In genomic region chr6:97186416-97186999, GRCh38 we compare ENCODE assay signal across 8 cellular contexts.
DNase-seq lines count a peak whose midpoint lies in the region; ATAC-seq and TF ChIP-seq lines count a peak whose summit lies in the region.

No MANE protein-coding gene starts in this region.

- H3K4me3 ChIP-seq in naive thymus-derived CD4-positive, alpha-beta T cell (ENCODE audit: low read length), result no peak overlapping the region

- POLR2A ChIA-PET in naive thymus-derived CD4-positive, alpha-beta T cell (lab: Charles Lee), result no interaction called here

- in situ Hi-C loops in Caki2 (cut with HindIII; ENCODE audit: low pct_unique_long_range_greater_than_20kb, low sequenced_read_pairs), result no loop called here

- peak; percentile 95 for ATAC-seq in GM19351 (IDR thresholded peaks at IDR 0.05; ENCODE audit: unreplicated experiment)
- ATAC-seq in HG03432 (IDR thresholded peaks at IDR 0.05; ENCODE audit: unreplicated experiment), result peak; percentile 93
- peak; percentile 78 for ATAC-seq in naive thymus-derived CD4-positive, alpha-beta T cell

- no peaks in the 10 kb centered on the region for H3K36me3 Mint-ChIP-seq in endothelial cell (ENCODE audit: low read depth, unreplicated experiment)
- H3K36me3 Mint-ChIP-seq in naive thymus-derived CD4-positive, alpha-beta T cell, result peaks cover 0 to 2% (median 0%) of the 10 kb centered on the region in 5 donors

- no peak overlapping the region for H3K27ac Mint-ChIP-seq in endothelial cell (ENCODE audit: unreplicated experiment)
- H3K27ac Mint-ChIP-seq in naive thymus-derived CD4-positive, alpha-beta T cell, result no peak overlapping the region

- peak; percentile 29 for DNase-seq in Caki2 (ENCODE audit: low read depth)
- peak; percentile 73 for DNase-seq in NCI-H748 (lab: John Stamatoyannopoulos, UW; ENCODE audit: unreplicated experiment)
- DNase-seq in activated CD8-positive, alpha-beta memory T cell treated with anti-CD3 and anti-CD28 coated beads for 1 hour (ENCODE audit: extremely low read depth in 1 of 2, low read depth in 1 of 2), result peak; percentile 5 to 46
- peak; percentile 75 for DNase-seq in endothelial cell (ENCODE audit: low spot score)
- peak; percentile 16 to 61 (median 48) for DNase-seq in naive thymus-derived CD4-positive, alpha-beta T cell
- peak; percentile 44 for DNase-seq in stimulated activated naive CD4-positive, alpha-beta T cell treated with Interleukin-2 at 50 U/mL for 16 hours (lab: John Stamatoyannopoulos, UW)

- peaks cover 2% of the 10 kb centered on the region for H3K27me3 Mint-ChIP-seq in endothelial cell (ENCODE audit: unreplicated experiment)
- no peaks in the 10 kb centered on the region for H3K27me3 Mint-ChIP-seq in naive thymus-derived CD4-positive, alpha-beta T cell

- no peak overlapping the region for H3K4me3 Mint-ChIP-seq in endothelial cell (ENCODE audit: unreplicated experiment)
- no peak overlapping the region for H3K4me3 Mint-ChIP-seq in naive thymus-derived CD4-positive, alpha-beta T cell

- no peak overlapping the region for H3K27ac ChIP-seq in naive thymus-derived CD4-positive, alpha-beta T cell (ENCODE audit: low read depth, low read length)

- H3K9me3 ChIP-seq in naive thymus-derived CD4-positive, alpha-beta T cell (ENCODE audit: control insufficient read depth in 2 of 3, low read length in 3 of 3), result no peaks in the 10 kb centered on the region

- CTCF ChIA-PET in naive thymus-derived CD4-positive, alpha-beta T cell (lab: Charles Lee), result interaction anchor here (0.7 to 4.5 kb wide), 6 partner anchors 16 to 734 kb away, joined by 3 to 29 read pairs (median 4); no protein-coding TSS in a partner anchor

- H3K36me3 ChIP-seq in naive thymus-derived CD4-positive, alpha-beta T cell (ENCODE audit: control insufficient read depth in 2 of 3, insufficient read depth in 3 of 3, low read length in 3 of 3), result no peaks in the 10 kb centered on the region

- peaks cover 9% of the 10 kb centered on the region for H3K4me1 Mint-ChIP-seq in endothelial cell (ENCODE audit: unreplicated experiment)
- H3K4me1 Mint-ChIP-seq in naive thymus-derived CD4-positive, alpha-beta T cell, result peaks cover 0 to 3% (median 0%) of the 10 kb centered on the region in 7 donors

- no peaks in the 10 kb centered on the region for H3K9me3 Mint-ChIP-seq in endothelial cell (ENCODE audit: unreplicated experiment)
- H3K9me3 Mint-ChIP-seq in naive thymus-derived CD4-positive, alpha-beta T cell, result no peaks in the 10 kb centered on the region

- H3K27me3 ChIP-seq in naive thymus-derived CD4-positive, alpha-beta T cell (ENCODE audit: control insufficient read depth in 2 of 2, insufficient read depth in 2 of 2, low read length in 2 of 2), result no peaks in the 10 kb centered on the region

- intact Hi-C loops in naive thymus-derived CD4-positive, alpha-beta T cell (cut with micrococcal nuclease), result loop anchor here (1.0 to 10.0 kb wide), 6 partner anchors 118 to 1933 kb away; no protein-coding TSS in a partner anchor

- H3K4me1 ChIP-seq in naive thymus-derived CD4-positive, alpha-beta T cell (ENCODE audit: control insufficient read depth in 2 of 2, insufficient read depth in 2 of 2, low read length in 2 of 2), result no peaks in the 10 kb centered on the region

- peak; percentile 80 for TF ChIP-seq CTCF in endothelial cell (IDR thresholded peaks at IDR 0.05; ENCODE audit: unreplicated experiment)
